In the genomic region with DNA sequence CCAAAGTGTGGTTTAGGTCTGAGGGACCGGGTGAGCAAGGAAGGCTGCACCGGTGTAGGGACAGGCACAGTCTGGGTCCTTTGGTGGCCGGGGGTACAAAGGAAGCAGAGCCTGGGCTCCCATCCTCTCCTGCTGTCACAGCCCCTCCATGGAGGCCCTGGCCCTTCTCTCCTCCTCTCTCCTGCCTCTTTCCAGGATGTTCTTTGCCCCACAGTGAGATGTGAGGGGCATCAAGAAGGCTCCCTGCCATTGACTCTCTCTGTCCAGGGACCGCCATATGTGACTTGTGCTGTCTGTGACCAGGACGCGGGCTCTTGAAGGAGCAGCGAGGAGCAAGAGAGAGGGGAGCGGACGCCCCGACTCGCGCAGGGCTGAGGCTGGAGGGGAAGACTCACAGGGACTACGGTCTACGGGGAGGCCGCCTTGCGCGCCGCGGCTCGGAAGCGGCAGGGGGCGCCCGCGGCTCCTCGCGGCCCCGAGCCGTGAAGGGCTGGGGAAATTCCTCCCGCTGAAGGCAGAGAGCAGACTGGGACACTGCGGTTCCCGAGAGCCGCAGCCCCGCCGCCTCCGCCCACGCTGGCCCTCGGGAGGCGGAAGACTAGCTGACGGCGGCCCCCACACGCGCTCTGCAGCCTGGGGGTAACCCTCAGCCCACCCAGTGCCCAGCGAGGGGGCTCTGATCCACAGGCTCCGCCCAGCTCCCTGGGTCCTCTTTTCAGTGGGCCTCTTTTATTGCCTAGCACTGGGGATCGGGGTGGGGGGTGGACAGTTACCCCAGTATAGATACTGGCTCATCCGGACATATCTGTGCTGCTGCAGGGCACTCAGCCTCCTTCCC, we compare ENCODE assay signal across 8 cellular contexts. TPM values are rescaled to one million over a fixed set of nuclear protein-coding genes. Genes with fewer than 3 reads are reported as not detected.
A peak's percentile ranks its signal among the peaks of the same experiment; 100 is the strongest.
DNase-seq lines count a peak whose midpoint lies in the region; ATAC-seq, FAIRE-seq and TF ChIP-seq lines count a peak whose summit lies in the region.

No MANE protein-coding gene starts in this region.

- H3K4me1 ChIP-seq in ES-I3 (ENCODE audit: insufficient read depth, low read length) = peaks cover 4% of the 10 kb centered on the region; the same call in 1 of the 2 replicates
- peaks cover 16 to 20% (median 18%) of the 10 kb centered on the region in 3 donors for H3K4me1 ChIP-seq in pancreas
- H3K4me1 ChIP-seq in tibial artery = peaks cover 0 to 7% (median 6%) of the 10 kb centered on the region in 4 donors

- peak overlapping the region; percentile 40 to 85 (median 68) for H3K27ac ChIP-seq in pancreas
- peak overlapping the region; percentile 54 to 69 for H3K27ac ChIP-seq in tibial artery

- TF ChIP-seq POLR2A in H54 (IDR thresholded peaks at IDR 0.05; ENCODE audit: low read depth, low read length) = no peak

- ATAC-seq in Right ventricle myocardium superior (ENCODE audit: poor library complexity) (peak; percentile 97), pancreas (peak; percentile 95 to 98 (median 96))

- TF ChIP-seq CTCF in pancreas (IDR thresholded peaks at IDR 0.05) (peak; percentile 91 to 94 (median 93)), tibial artery (IDR thresholded peaks at IDR 0.05) (peak; percentile 92 to 95)

- intact Hi-C loops in Right ventricle myocardium superior (cut with DNase I) (loop anchor here (2.0 to 10.0 kb wide), 2 partner anchors 213 to 333 kb away; no protein-coding TSS in a partner anchor), pancreas (cut with DNase I) (loop anchor here in 1 of 3 donors (10.0 kb wide), 1 partner anchor 223 kb away; the partner anchor contains the start of gene ATP1A1), tibial artery (cut with DNase I; ENCODE audit: low total_unique reads) (loop anchor here (5.0 kb wide), 1 partner anchor 330 kb away; no protein-coding TSS in a partner anchor)

- H3K9me3 ChIP-seq in ES-I3 (ENCODE audit: control insufficient read depth, insufficient read depth, low read length) = no peaks in the 10 kb centered on the region
- no peaks in the 10 kb centered on the region for H3K9me3 ChIP-seq in pancreas
- H3K9me3 ChIP-seq in tibial artery = no peaks in the 10 kb centered on the region

- WGBS in pancreas, 2 donors = 7 to 10% methylated on average over 44 to 46 of the region's 46 CpGs

- no peak for FAIRE-seq in H54 (lab: Jason Lieb, UNC)
- FAIRE-seq in pancreas (lab: Jason Lieb, UNC) = no peak

- H3K9ac ChIP-seq in ES-I3 (ENCODE audit: low read depth, low read length) = peak overlapping the region; percentile 64

- H3K36me3 ChIP-seq in ES-I3 (ENCODE audit: insufficient read depth, low read length) (no peaks in the 10 kb centered on the region), pancreas (no peaks in the 10 kb centered on the region), tibial artery (no peaks in the 10 kb centered on the region)

- H3K27me3 ChIP-seq in pancreas = no peaks in the 10 kb centered on the region
- no peaks in the 10 kb centered on the region for H3K27me3 ChIP-seq in tibial artery

- H3K4me3 ChIP-seq in pancreas (peak overlapping the region in 3 of 4 donors; percentile 3 to 41 (median 26)), tibial artery (peak overlapping the region; percentile 46 to 54)

- DNase-seq in H54 (ENCODE audit: insufficient read length, low spot score) (peak; percentile 90), LHCN-M2 (ENCODE audit: low read depth) (peak; percentile 66), SK-MEL-5 (ENCODE audit: low read depth, low spot score) (peak; percentile 69), Right ventricle myocardium superior (peak; percentile 84), pancreas (peak; percentile 66 to 91 (median 79)), tibial artery (peak; percentile 63 to 86)
- DNase-seq in activated naive CD4-positive, alpha-beta T cell treated with anti-CD3 and anti-CD28 coated beads, Interleukin-2, amount 50 U/mL, for 16 hours = peak; percentile 78

- in situ Hi-C loops in SK-MEL-5 (cut with HindIII; ENCODE audit: low pct_unique_long_range_greater_than_20kb, low sequenced_read_pairs) = no loop called here

RNA-seq across cellular contexts. Expression of gene MAB21L3, which starts 40.8 kb away (rescaled TPM):
- 0.06 TPM in 1 of 2 replicates, not detected in the other for total RNA-seq in LHCN-M2 (2014; rRNA removed)
- 0.04 TPM for polyA plus RNA-seq in LHCN-M2 (2012)
- not detected in 2 replicates for total RNA-seq in SK-MEL-5 (2014; rRNA removed; shearing (Covaris generic))
- polyA plus RNA-seq in SK-MEL-5 (2015; cell fraction: cytosol; rRNA removed) = not detected in 2 replicates
- 0.14 TPM in 1 of 2 replicates, not detected in the other for polyA plus RNA-seq in SK-MEL-5 (2015; cell fraction: nucleus; rRNA removed)
- total RNA-seq in Right ventricle myocardium superior = not detected
- under 1 TPM in 1 of 6 donors, not detected in 5; 0.12 TPM for total RNA-seq in pancreas
- not detected for polyA plus RNA-seq in pancreas

Comparison
In these comparisons a context has a peak if more than half of its experiments do, and no peak if none do; other contexts are left out.
1. Peak in every context shown above with its lines: DNase-seq, ATAC-seq, H3K4me3 ChIP-seq and H3K27ac ChIP-seq.